In the genomic region with DNA sequence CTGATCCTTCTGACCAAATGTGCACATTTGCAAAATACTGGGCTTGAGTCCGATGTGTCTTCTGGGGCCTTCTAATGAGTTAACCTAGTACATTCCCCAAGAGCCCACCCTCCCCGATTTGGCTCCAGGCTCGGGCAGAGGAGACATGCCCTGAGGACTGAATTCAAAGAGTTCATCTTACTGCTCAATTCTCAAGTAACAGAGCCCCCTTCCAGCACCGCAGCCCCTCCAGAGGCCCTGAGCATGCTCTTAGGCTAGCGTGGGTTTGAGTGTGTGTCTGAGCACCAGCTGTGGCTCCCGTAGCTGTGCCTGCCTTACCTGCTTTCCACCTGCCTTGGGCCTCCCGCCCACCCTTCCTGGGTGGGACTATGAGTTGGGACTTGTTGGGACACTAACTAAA, we compare ENCODE assay signal across 23 cellular contexts.
DNase-seq lines count a peak whose midpoint lies in the region; ATAC-seq, FAIRE-seq and TF ChIP-seq lines count a peak whose summit lies in the region.
"Had no signal": no experiment of that assay in that cellular context is flagged by ENCODE, and none has a peak within 500 bp of the region (broad histone marks: within the 10 kb centered on the region; RNA-seq: fewer than 3 reads in every experiment).

No MANE protein-coding gene starts in this region.

- no peak overlapping the region for H4K5ac ChIP-seq in H1 (ENCODE audit: insufficient read length, low read depth, low read length)

- CTCF ChIA-PET in activated CD8-positive, alpha-beta memory T cell treated with anti-CD3 and anti-CD28 coated beads, Interleukin-2, amount 10 ng/mL, durations not matched to agents 7 days and 5 days (lab: Charles Lee): no interaction called here
- CTCF ChIA-PET in H1 (lab: Charles Lee; ENCODE audit: partially characterized antibody): no interaction called here

- no peak for TF ChIP-seq EP300 in H1 (IDR thresholded peaks at IDR 0.05; ENCODE audit: borderline replicate concordance in 1 of 2, low read depth in 2 of 2, low read length in 2 of 2)
- no peak for TF ChIP-seq EP300 in esophagus muscularis mucosa (IDR thresholded peaks at IDR 0.05)

- H3K36me3 ChIP-seq in H1 (ENCODE audit: control insufficient read depth in 2 of 4, insufficient read depth in 4 of 4, low read length in 3 of 4) (no peaks in the 10 kb centered on the region), spleen (no peaks in the 10 kb centered on the region), esophagus muscularis mucosa (no peaks in the 10 kb centered on the region)

- POLR2A ChIA-PET in H1 (lab: Charles Lee; ENCODE audit: partially characterized antibody): no interaction called here

- no peak overlapping the region for H4K8ac ChIP-seq in H1 (ENCODE audit: extremely low read depth, insufficient read depth, low read length)

- H3K4me3 ChIP-seq in H1 (ENCODE audit: extremely low read depth in 1 of 4, insufficient read depth in 2 of 4, low read depth in 3 of 4, low read length in 4 of 4) (no peak overlapping the region), spleen (no peak overlapping the region), esophagus muscularis mucosa (no peak overlapping the region)

- no peak overlapping the region for H3K4ac ChIP-seq in H1 (replicated peaks; ENCODE audit: insufficient read length, low read depth, low read length)

- no peaks in the 10 kb centered on the region for H3K79me1 ChIP-seq in H1 (ENCODE audit: low read depth, low read length)

- intact Hi-C loops in spleen (cut with DNase I; ENCODE audit: low total_unique reads) (no loop called here), esophagus muscularis mucosa (cut with DNase I) (no loop called here)

- 0 out of 2 replicates have a peak overlapping the region, but pooled peaks have one; percentile 25 for H2BK20ac ChIP-seq in H1 (ENCODE audit: low read length)

- H3K4me2 ChIP-seq in H1 (ENCODE audit: insufficient read depth in 1 of 2, low read depth in 2 of 2, low read length in 2 of 2): no peak overlapping the region

- no peak overlapping the region for H2AK5ac ChIP-seq in H1 (ENCODE audit: low read depth, low read length)

- no peak for ATAC-seq in activated CD8-positive, alpha-beta memory T cell treated with anti-CD3 and anti-CD28 coated beads, Interleukin-2, amount 10 ng/mL, durations not matched to agents 7 days and 5 days
- ATAC-seq: HCT116 had no signal

- no peaks in the 10 kb centered on the region for H3K36me3 Mint-ChIP-seq in activated CD8-positive, alpha-beta memory T cell treated with anti-CD3 and anti-CD28 coated beads, Interleukin-2, amount 10 ng/mL, durations not matched to agents 7 days and 5 days
- H3K36me3 Mint-ChIP-seq: CD4-positive, CD25-positive, alpha-beta regulatory T cell; memory B cell had no signal

- no peak for TF ChIP-seq RAD21 in H1 (IDR thresholded peaks at IDR 0.05 in 1 of 2, conservative IDR thresholded peaks at IDR 0.05 in 1 of 2; ENCODE audit: low read depth in 2 of 2, low read length in 2 of 2)

- TF ChIP-seq CTCF in H1 (IDR thresholded peaks at IDR 0.05; ENCODE audit: control extremely low read depth in 1 of 3, insufficient read depth in 1 of 3, low read depth in 1 of 3, low read length in 3 of 3) (no peak), spleen (IDR thresholded peaks at IDR 0.05 in 8 of 11, conservative IDR thresholded peaks at IDR 0.05 in 3 of 11) (no peak), esophagus muscularis mucosa (IDR thresholded peaks at IDR 0.05) (no peak)

- no peak overlapping the region for H2BK15ac ChIP-seq in H1 (ENCODE audit: low read length)

- peak overlapping the region; percentile 71 for H3K27ac Mint-ChIP-seq in activated CD8-positive, alpha-beta memory T cell treated with anti-CD3 and anti-CD28 coated beads, Interleukin-2, amount 10 ng/mL, durations not matched to agents 7 days and 5 days
- H3K27ac Mint-ChIP-seq: memory B cell had no signal

- no peak overlapping the region for H2BK5ac ChIP-seq in H1 (ENCODE audit: low read depth, low read length)

- H4K20me1 ChIP-seq in H1 (replicated peaks in 1 of 2; ENCODE audit: control insufficient read depth in 1 of 2, insufficient read depth in 2 of 2, low read length in 2 of 2): no peaks in the 10 kb centered on the region

- no peak overlapping the region for H2BK120ac ChIP-seq in H1 (replicated peaks; ENCODE audit: low read depth, low read length)

- H2BK12ac ChIP-seq in H1 (ENCODE audit: low read depth, low read length): no peak overlapping the region

- no peak overlapping the region for H3K56ac ChIP-seq in H1 (replicated peaks; ENCODE audit: insufficient read length, low read depth, low read length)

- no peaks in the 10 kb centered on the region for H3K23me2 ChIP-seq in H1 (ENCODE audit: low read depth, low read length)

- H3K4me1 ChIP-seq in H1 (replicated peaks in 1 of 4; ENCODE audit: control insufficient read depth in 3 of 4, insufficient read depth in 4 of 4, low read length in 3 of 4): peaks cover 0 to 20% (median 10%) of the 10 kb centered on the region in 4 experiments; a peak in 5 of 7 replicates
- peaks cover 0 to 74% (median 41%) of the 10 kb centered on the region in 6 donors for H3K4me1 ChIP-seq in spleen
- H3K4me1 ChIP-seq in esophagus muscularis mucosa: peaks cover 3 to 18% (median 11%) of the 10 kb centered on the region in 4 donors

- no peak overlapping the region for H3K27ac ChIP-seq in H1 (ENCODE audit: low read depth, low read length)
- peak overlapping the region; percentile 19 to 92 (median 70) for H3K27ac ChIP-seq in spleen
- peak overlapping the region in 1 of 4 donors; percentile 29 for H3K27ac ChIP-seq in esophagus muscularis mucosa (replicated peaks in 1 of 4)
- H3K27ac ChIP-seq: VCaP had no signal

- 80% methylated on average over 7 of the region's 7 CpGs; no CpG with 5 or more reads in 1 of the 2 experiments for WGBS in H1 (ENCODE audit: extremely low coverage in 1 of 2, insufficient coverage in 1 of 2, insufficient read length in 1 of 2, insufficient replicate concordance in 2 of 2, low coverage in 1 of 2, low lambda C conversion rate in 2 of 2, missing lambda C conversion rate in 1 of 2), 2 experiments
- 70 to 90% (median 75%) methylated on average over 6 to 7 of the region's 7 CpGs for WGBS in spleen, 5 donors
- 68% methylated on average over 3 of the region's 7 CpGs for WGBS in esophagus muscularis mucosa

- H3K27me3 ChIP-seq in H1 (replicated peaks in 1 of 4; ENCODE audit: control insufficient read depth in 3 of 4, extremely low read depth in 1 of 4, insufficient read depth in 3 of 4, low read length in 3 of 4) (no peaks in the 10 kb centered on the region), spleen (replicated peaks in 1 of 7) (no peaks in the 10 kb centered on the region), esophagus muscularis mucosa (peaks cover 0 to 11% (median 3%) of the 10 kb centered on the region in 4 donors)

- no peak for FAIRE-seq in H1 (lab: Jason Lieb, UNC)
- FAIRE-seq: bronchial epithelial cell, kidney had no signal

- H3K14ac ChIP-seq in H1 (ENCODE audit: insufficient read length): no peak overlapping the region

- H3K9ac ChIP-seq in H1 (replicated peaks in 1 of 4; ENCODE audit: extremely low read depth in 1 of 4, low read depth in 3 of 4, low read length in 3 of 4): no peak overlapping the region

- H3K23ac ChIP-seq in H1 (ENCODE audit: insufficient read length): no peak overlapping the region

- no peak overlapping the region for H2AFZ ChIP-seq in H1 (ENCODE audit: low read length)

- TF ChIP-seq POLR2A in H1 (IDR thresholded peaks at IDR 0.05; ENCODE audit: control extremely low read depth in 1 of 2, low read depth in 2 of 2, low read length in 2 of 2): no peak
- no peak for TF ChIP-seq POLR2A in spleen (IDR thresholded peaks at IDR 0.05)
- TF ChIP-seq POLR2A in esophagus muscularis mucosa (IDR thresholded peaks at IDR 0.05; ENCODE audit: low read depth): no peak

- H3K18ac ChIP-seq in H1 (ENCODE audit: extremely low read depth, low read length): no peak overlapping the region

- H3K9me3 Mint-ChIP-seq in activated CD8-positive, alpha-beta memory T cell treated with anti-CD3 and anti-CD28 coated beads, Interleukin-2, amount 10 ng/mL, durations not matched to agents 7 days and 5 days (ENCODE audit: low read depth): no peaks in the 10 kb centered on the region
- H3K9me3 Mint-ChIP-seq: CD4-positive, CD25-positive, alpha-beta regulatory T cell; memory B cell; neural crest cell had no signal

- peaks cover 2% of the 10 kb centered on the region for H3K27me3 Mint-ChIP-seq in activated CD8-positive, alpha-beta memory T cell treated with anti-CD3 and anti-CD28 coated beads, Interleukin-2, amount 10 ng/mL, durations not matched to agents 7 days and 5 days

- H3K4me3 Mint-ChIP-seq in activated CD8-positive, alpha-beta memory T cell treated with anti-CD3 and anti-CD28 coated beads, Interleukin-2, amount 10 ng/mL, durations not matched to agents 7 days and 5 days: no peak overlapping the region
- H3K4me3 Mint-ChIP-seq: memory B cell, neural crest cell had no signal

- H3K9me3 ChIP-seq in H1 (ENCODE audit: insufficient read depth in 2 of 2, low read depth in 1 of 2, low read length in 1 of 2): no peaks in the 10 kb centered on the region
- H3K9me3 ChIP-seq in spleen: no peaks in the 10 kb centered on the region
- H3K9me3 ChIP-seq in esophagus muscularis mucosa: no peaks in the 10 kb centered on the region

- DNase-seq in activated CD8-positive, alpha-beta memory T cell treated with anti-CD3 and anti-CD28 coated beads, Interleukin-2, amount 10 ng/mL, durations not matched to agents 7 days and 5 days: no peak
- DNase-seq in activated CD8-positive, alpha-beta memory T cell treated with anti-CD3 and anti-CD28 coated beads for 24 hours: no peak
- DNase-seq in NCI-H446 treated with DMSO at 0.1 percent for 48 hours (lab: John Stamatoyannopoulos, UW) (peak; percentile 5), H1 (ENCODE audit: low read depth in 1 of 2, low spot score in 2 of 2) (no peak), spleen (no peak), NCI-H510A (lab: John Stamatoyannopoulos, UW) (no peak), esophagus muscularis mucosa (ENCODE audit: extremely low spot score) (no peak), NCI-H2227 (lab: John Stamatoyannopoulos, UW; ENCODE audit: unreplicated experiment) (no peak)
- DNase-seq: ACHN; activated CD8-positive, alpha-beta memory T cell treated with anti-CD3 and anti-CD28 coated beads, Interleukin-2, amount 50 U/mL, for 4 hours; CD4-positive, CD25-positive, alpha-beta regulatory T cell; effector CD8-positive, alpha-beta T cell; hypothalamus; Karpas-422; kidney; NCI-H1105 treated with DMSO at 0.1 percent for 48 hours; NK-92 treated with Interleukin-12 subunit alpha and Interleukin-12 subunit beta, amount 100 ng/mL, for 24 hours; retina had no signal

- H3K4me1 Mint-ChIP-seq in activated CD8-positive, alpha-beta memory T cell treated with anti-CD3 and anti-CD28 coated beads, Interleukin-2, amount 10 ng/mL, durations not matched to agents 7 days and 5 days: peaks cover 38% of the 10 kb centered on the region

- no peaks in the 10 kb centered on the region for H3K79me2 ChIP-seq in H1 (ENCODE audit: control insufficient read depth in 1 of 2, insufficient read depth in 2 of 2, low read length in 2 of 2)

- peak overlapping the region; percentile 56 for H4K91ac ChIP-seq in H1 (replicated peaks; ENCODE audit: insufficient read length, low read length)

TF ChIP-seq in H1, 55 proteins besides CTCF, POLR2A, EP300 and RAD21 (continues in another document):
- TF ChIP-seq TCF12 (IDR thresholded peaks at IDR 0.05; ENCODE audit: low read depth, low read length): no peak
